1 cellular context compared by ENCODE assay signal in genomic region chr5:159228097-159228496, GRCh38.
TF ChIP-seq lines count a peak whose summit lies in the region.
"Not testable (repeated sequence)": the region's sequence is repeated elsewhere in the genome, so short reads cannot be mapped to it uniquely, and the experiment has no call there.

No MANE protein-coding gene starts in this region.

TF ChIP-seq in HepG2, 621 proteins besides CTCF, POLR2A, EP300 and RAD21 (continued from another document):
- TF ChIP-seq AHDC1 (CRISPR knock-in tag; IDR thresholded peaks at IDR 0.05; ENCODE audit: borderline replicate concordance) = peak; percentile 25; the same call in 1 of the 2 replicates
- peak; percentile 51; the same call in 1 of the 2 replicates for TF ChIP-seq HMG20A (CRISPR knock-in tag; IDR thresholded peaks at IDR 0.05; ENCODE audit: borderline replicate concordance)
- TF ChIP-seq ATF4 (CRISPR knock-in tag; IDR thresholded peaks at IDR 0.05) = 0 out of 4 replicates have a peak, but pooled peaks of 1 of the 2 experiments have one; percentile 20
- TF ChIP-seq FOXA3 (CRISPR knock-in tag; IDR thresholded peaks at IDR 0.05) = peak; percentile 42
- peak; percentile 80; the same call in 1 of the 2 replicates for TF ChIP-seq SOX5 (CRISPR knock-in tag; IDR thresholded peaks at IDR 0.05; ENCODE audit: borderline replicate concordance)
- TF ChIP-seq SOX6, FOXA1 (IDR thresholded peaks at IDR 0.05): not testable (repeated sequence)
- peak; percentile 67; the same call in 1 of the 2 replicates for TF ChIP-seq SOX6 (CRISPR knock-in tag; IDR thresholded peaks at IDR 0.05)
- TF ChIP-seq SAP130 (CRISPR knock-in tag; IDR thresholded peaks at IDR 0.05; ENCODE audit: low read depth) = peak; percentile 41; the same call in 1 of the 2 replicates
- peak; percentile 48; the same call in 1 of the 2 replicates for TF ChIP-seq ARID5B (CRISPR knock-in tag; IDR thresholded peaks at IDR 0.05)
- 0 out of 2 replicates have a peak, but pooled peaks have one; percentile 22 for TF ChIP-seq FOXA1 (CRISPR knock-in tag; IDR thresholded peaks at IDR 0.05)
- peak; percentile 66; the same call in 1 of the 2 replicates for TF ChIP-seq ZNF460 (CRISPR knock-in tag; IDR thresholded peaks at IDR 0.05; ENCODE audit: borderline replicate concordance)
- peak; percentile 95 for TF ChIP-seq FOSL2 (CRISPR knock-in tag; IDR thresholded peaks at IDR 0.05)
- 0 out of 2 replicates have a peak, but pooled peaks have one; percentile 29 for TF ChIP-seq RARA (CRISPR knock-in tag; IDR thresholded peaks at IDR 0.05)
- 0 out of 2 replicates have a peak, but pooled peaks have one; percentile 19 for TF ChIP-seq GATAD2A (CRISPR knock-in tag; IDR thresholded peaks at IDR 0.05)
